ENCODE assay signal across 10 cellular contexts in the genomic region with DNA sequence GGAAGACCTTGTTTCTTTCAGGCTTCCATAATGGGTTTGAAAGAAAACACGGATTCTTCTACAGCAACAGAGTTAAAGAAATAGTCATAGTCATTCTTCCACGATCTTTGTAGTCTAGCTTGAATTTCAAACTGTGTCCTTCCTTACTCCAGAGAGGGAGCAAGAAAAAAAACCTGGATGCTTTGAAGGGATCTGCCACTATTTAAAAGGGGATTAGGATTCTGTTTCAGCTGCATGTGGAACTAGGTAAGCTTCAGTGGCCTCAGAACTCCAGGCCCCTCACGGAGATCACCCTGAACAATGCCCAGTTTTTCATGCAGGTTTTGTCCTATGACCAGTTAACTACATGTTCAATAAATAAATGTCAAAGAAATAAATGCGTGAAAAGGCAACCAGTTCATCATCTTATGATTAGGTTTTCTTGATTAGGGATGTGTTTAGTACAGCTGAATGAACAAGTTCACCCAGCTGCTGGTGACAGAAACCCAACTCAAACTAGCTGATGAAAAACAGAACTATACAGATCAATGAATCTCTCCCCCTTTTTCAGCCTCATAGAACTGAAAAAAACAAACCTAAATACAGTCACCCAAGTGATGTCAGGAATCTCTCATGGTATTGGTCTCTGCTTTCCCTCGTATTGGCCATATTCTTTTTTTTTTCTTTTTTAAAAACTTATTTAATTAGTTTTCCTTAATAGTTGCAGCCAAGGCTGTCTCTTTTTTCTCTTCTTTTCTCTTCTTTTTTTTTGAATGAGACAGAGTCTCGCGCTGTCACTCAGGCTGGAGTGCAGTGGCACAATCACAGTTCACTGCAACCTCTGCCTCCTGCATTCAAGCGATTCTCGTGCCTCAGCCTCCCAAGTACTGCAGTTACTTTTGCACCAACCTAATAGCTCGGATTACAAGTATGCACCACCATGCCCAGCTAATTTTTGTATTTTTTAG. TPM values are rescaled to one million over a fixed set of nuclear protein-coding genes. Genes with fewer than 3 reads are reported as not detected.
A peak's percentile ranks its signal among the peaks of the same experiment; 100 is the strongest.
DNase-seq lines count a peak whose midpoint lies in the region; ATAC-seq, FAIRE-seq and TF ChIP-seq lines count a peak whose summit lies in the region.
"Had no signal": no experiment of that assay in that cellular context is flagged by ENCODE, and none has a peak within 500 bp of the region (broad histone marks: within the 10 kb centered on the region; RNA-seq: fewer than 3 reads in every experiment).

No MANE protein-coding gene starts in this region.

- TF ChIP-seq POLR2A in endothelial cell of umbilical vein (IDR thresholded peaks at IDR 0.05; ENCODE audit: low read depth, low read length), result no peak
- no peak for TF ChIP-seq POLR2A in sigmoid colon (IDR thresholded peaks at IDR 0.05)

- H4K20me1 ChIP-seq in endothelial cell of umbilical vein (replicated peaks; ENCODE audit: control insufficient read depth, extremely low read depth, insufficient read depth, low read length), result no peaks in the 10 kb centered on the region

- no peaks in the 10 kb centered on the region for H3K79me2 ChIP-seq in endothelial cell of umbilical vein (ENCODE audit: control insufficient read depth, insufficient read depth, low read length)

- H3K4me1 ChIP-seq in endothelial cell of umbilical vein (ENCODE audit: control insufficient read depth, extremely low read depth, insufficient read depth, low read length), result peaks cover 2% of the 10 kb centered on the region
- no peaks in the 10 kb centered on the region for H3K4me1 ChIP-seq in sigmoid colon

- ATAC-seq in GM18502 (IDR thresholded peaks at IDR 0.05; ENCODE audit: poor library complexity, unreplicated experiment), result peak; percentile 49
- peak; percentile 55 for ATAC-seq in GM21360 (IDR thresholded peaks at IDR 0.05; ENCODE audit: unreplicated experiment)
- peak; percentile 57 for ATAC-seq in HG03432 (IDR thresholded peaks at IDR 0.05; ENCODE audit: unreplicated experiment)
- ATAC-seq in Right ventricle myocardium inferior, result no peak

- H3K27me3 ChIP-seq in endothelial cell of umbilical vein (ENCODE audit: control insufficient read depth in 2 of 2, insufficient read depth in 2 of 2, low read length in 2 of 2) (peaks cover 28 to 42% of the 10 kb centered on the region in 2 experiments), sigmoid colon (no peaks in the 10 kb centered on the region)

- no peak overlapping the region for H3K27ac ChIP-seq in endothelial cell of umbilical vein (ENCODE audit: insufficient read depth, low read depth, low read length)
- H3K27ac ChIP-seq in sigmoid colon, result no peak overlapping the region

- H3K9ac ChIP-seq in endothelial cell of umbilical vein (replicated peaks; ENCODE audit: extremely low read depth, insufficient read depth, low read length), result no peak overlapping the region

- H2AFZ ChIP-seq in endothelial cell of umbilical vein (ENCODE audit: low read depth, low read length), result no peak overlapping the region

- H3K9me3 ChIP-seq in endothelial cell of umbilical vein (replicated peaks; ENCODE audit: control insufficient read depth, insufficient read depth, low read length) (no peaks in the 10 kb centered on the region), sigmoid colon (no peaks in the 10 kb centered on the region)

- TF ChIP-seq CTCF in endothelial cell of umbilical vein (IDR thresholded peaks at IDR 0.05; ENCODE audit: extremely low read depth in 1 of 2, insufficient read depth in 1 of 2, low read depth in 1 of 2, low read length in 2 of 2), result no peak
- TF ChIP-seq CTCF in sigmoid colon (IDR thresholded peaks at IDR 0.05), result no peak

- H3K9me1 ChIP-seq in endothelial cell of umbilical vein (replicated peaks; ENCODE audit: control insufficient read depth, extremely low read depth, insufficient read depth, low read length), result no peaks in the 10 kb centered on the region

- no peak overlapping the region for H3K4me2 ChIP-seq in endothelial cell of umbilical vein (ENCODE audit: insufficient read depth, low read length)

- TF ChIP-seq EP300 in sigmoid colon (IDR thresholded peaks at IDR 0.05), result no peak

- CTCF ChIA-PET in endothelial cell of umbilical vein (lab: Charles Lee), result interaction anchor here (1.1 kb wide), 1 partner anchor 375 kb away, joined by 4 read pairs; no protein-coding TSS in a partner anchor

- no peak for DNase-seq in endothelial cell of umbilical vein (ENCODE audit: low read depth, low spot score)
- DNase-seq in mesenteric fat pad (ENCODE audit: low spot score), result no peak
- no peak for DNase-seq in sigmoid colon
- DNase-seq in Right ventricle myocardium inferior (ENCODE audit: missing footprints), result no peak
- DNase-seq: activated CD4-positive, alpha-beta T cell treated with anti-CD3 and anti-CD28 coated beads for 1 hour; erythroblast; NCI-H1694 had no signal

- POLR2A ChIA-PET in endothelial cell of umbilical vein (lab: Charles Lee), result no interaction called here

- FAIRE-seq in endothelial cell of umbilical vein (lab: Jason Lieb, UNC), result peak; percentile 21

- WGBS in sigmoid colon, 2 donors, result 86 to 89% methylated on average over 10 of the region's 10 CpGs

- no peaks in the 10 kb centered on the region for H3K36me3 ChIP-seq in endothelial cell of umbilical vein (ENCODE audit: control insufficient read depth in 2 of 2, extremely low read depth in 1 of 2, insufficient read depth in 2 of 2, low read length in 2 of 2)
- no peaks in the 10 kb centered on the region for H3K36me3 ChIP-seq in sigmoid colon

- H3K4me3 ChIP-seq in endothelial cell of umbilical vein (replicated peaks in 1 of 3; ENCODE audit: insufficient read depth in 1 of 3, low read depth in 1 of 3, low read length in 3 of 3), result no peak overlapping the region
- H3K4me3 ChIP-seq in sigmoid colon, result no peak overlapping the region

- dilution Hi-C loops in endothelial cell of umbilical vein (cut with MboI; ENCODE audit: extremely low pct_ligation_motif_present, low sequenced_read_pairs), result no loop called here

- BruUV-seq in endothelial cell of umbilical vein (replicated peaks; lab: Mats Ljungman, UMichigan), result no TSS peak

- intact Hi-C loops in endothelial cell of umbilical vein (cut with micrococcal nuclease) (no loop called here), sigmoid colon (cut with DNase I) (no loop called here), Right ventricle myocardium inferior (cut with DNase I) (no loop called here)

TF ChIP-seq in endothelial cell of umbilical vein, 7 proteins besides CTCF, POLR2A, EP300 and RAD21:
- TF ChIP-seq, protein P1, sequence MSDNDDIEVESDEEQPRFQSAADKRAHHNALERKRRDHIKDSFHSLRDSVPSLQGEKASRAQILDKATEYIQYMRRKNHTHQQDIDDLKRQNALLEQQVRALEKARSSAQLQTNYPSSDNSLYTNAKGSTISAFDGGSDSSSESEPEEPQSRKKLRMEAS (IDR thresholded peaks at IDR 0.05; ENCODE audit: insufficient read depth, insufficient read length), result no peak
- TF ChIP-seq JUN (IDR thresholded peaks at IDR 0.05; ENCODE audit: borderline replicate concordance, insufficient read depth, insufficient read length, low read depth), result no peak
- TF ChIP-seq MYC (IDR thresholded peaks at IDR 0.05; ENCODE audit: low read depth, low read length), result no peak
- TF ChIP-seq EZH2 (IDR thresholded peaks at IDR 0.05; ENCODE audit: borderline replicate concordance, low read depth, low read length, severe bottlenecking), result no peak
- TF ChIP-seq FOS (IDR thresholded peaks at IDR 0.05; ENCODE audit: borderline replicate concordance, insufficient read depth, low read length), result no peak
- no peak for TF ChIP-seq POLR2AphosphoS5 (IDR thresholded peaks at IDR 0.05; ENCODE audit: insufficient read depth, low read depth, low read length)
- no peak for TF ChIP-seq GATA2 (IDR thresholded peaks at IDR 0.05; ENCODE audit: insufficient read depth, insufficient read length, low read depth, low read length)

RNA-seq across cellular contexts. Expression of a gene that starts 14.6 kb away (rescaled TPM):
- total RNA-seq in endothelial cell of umbilical vein, result 99.1 and 99.4 TPM in 2 replicates
- polyA plus RNA-seq in endothelial cell of umbilical vein, result 40.0 and 41.7 TPM in 2 replicates
- polyA plus RNA-seq in endothelial cell of umbilical vein (2011; cell fraction: cytosol; rRNA removed), result 47.4 and 49.5 TPM in 2 replicates
- polyA plus RNA-seq in endothelial cell of umbilical vein (2011; cell fraction: nucleus; rRNA removed), result 46.1 and 59.5 TPM in 2 replicates
- polyA plus RNA-seq in endothelial cell of umbilical vein (2012), result 73.1 and 94.6 TPM in 2 replicates
- polyA minus RNA-seq in endothelial cell of umbilical vein, result 55.7 and 70.9 TPM in 2 replicates
- polyA minus RNA-seq in endothelial cell of umbilical vein (2011; cell fraction: cytosol; rRNA and poly(A)+ RNA removed), result 76.3 TPM
- 32.2 and 43.8 TPM in 2 replicates for polyA minus RNA-seq in endothelial cell of umbilical vein (2011; cell fraction: nucleus; rRNA and poly(A)+ RNA removed)
- total RNA-seq in mesenteric fat pad, result 132 TPM
- 10 to 100 TPM; 50.9 to 69.5 (median 58.3) TPM for total RNA-seq in sigmoid colon
- polyA plus RNA-seq in sigmoid colon, result 10 to 100 TPM in 2 of 3 donors, 1 to 10 TPM in 1; 8.8 to 66.9 (median 11.4) TPM
- total RNA-seq in Right ventricle myocardium inferior, result 47.9 TPM
